ENCODE assay signal across 1 cellular context in the genomic region with DNA sequence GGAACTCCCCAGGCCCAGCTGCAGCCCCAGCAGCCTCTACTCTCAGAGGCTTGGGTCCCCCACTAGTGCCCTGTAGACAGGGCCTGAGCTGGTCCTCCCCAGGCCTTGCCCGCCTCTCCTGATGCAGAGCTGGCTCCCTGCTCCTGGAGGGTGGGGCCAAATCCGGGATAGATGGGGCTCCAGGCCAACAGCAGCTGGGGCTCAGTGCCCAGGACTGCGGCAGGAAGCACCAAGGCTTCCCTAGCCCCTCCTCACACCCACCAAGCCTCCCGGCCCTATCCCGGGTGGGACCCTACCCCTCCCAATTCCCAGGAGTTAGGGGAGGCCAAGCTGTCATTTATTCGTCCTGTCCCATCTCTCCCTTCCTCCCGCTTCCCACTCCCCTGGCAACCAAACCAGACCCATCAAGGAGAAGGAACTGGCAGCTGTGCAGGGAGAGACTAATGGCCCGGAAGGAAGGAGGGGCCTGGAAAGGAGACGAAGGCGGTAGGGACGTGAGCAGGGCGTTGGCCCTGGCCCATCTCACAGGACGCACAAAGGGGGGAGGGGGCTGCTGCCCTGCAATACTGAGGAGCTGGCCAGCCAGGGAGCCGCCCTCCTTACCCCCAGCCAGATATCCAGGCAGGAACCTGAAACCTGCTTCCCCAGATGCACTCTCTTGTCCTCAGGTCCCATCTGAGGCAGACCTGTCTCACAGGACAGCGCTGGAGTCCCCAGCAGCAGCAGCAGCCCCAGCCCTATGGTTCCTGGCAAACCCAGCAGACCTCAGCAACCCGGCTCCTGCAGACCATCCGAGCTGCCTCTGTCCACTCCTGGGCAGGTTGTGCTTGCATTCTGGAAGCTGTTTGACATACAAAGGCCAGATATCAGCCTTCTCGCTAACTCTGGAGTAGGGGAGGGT.
TF ChIP-seq lines count a peak whose summit lies in the region.

No MANE protein-coding gene starts in this region.

TF ChIP-seq in HEK293T, 16 proteins besides CTCF, POLR2A, EP300 and RAD21 (continued from another document):
- TF ChIP-seq PKNOX1 (IDR thresholded peaks at IDR 0.05) (no peak), NFRKB (IDR thresholded peaks at IDR 0.05) (no peak), ZNF384 (IDR thresholded peaks at IDR 0.05) (no peak)
